9 cellular contexts compared by ENCODE assay signal in the genomic region with DNA sequence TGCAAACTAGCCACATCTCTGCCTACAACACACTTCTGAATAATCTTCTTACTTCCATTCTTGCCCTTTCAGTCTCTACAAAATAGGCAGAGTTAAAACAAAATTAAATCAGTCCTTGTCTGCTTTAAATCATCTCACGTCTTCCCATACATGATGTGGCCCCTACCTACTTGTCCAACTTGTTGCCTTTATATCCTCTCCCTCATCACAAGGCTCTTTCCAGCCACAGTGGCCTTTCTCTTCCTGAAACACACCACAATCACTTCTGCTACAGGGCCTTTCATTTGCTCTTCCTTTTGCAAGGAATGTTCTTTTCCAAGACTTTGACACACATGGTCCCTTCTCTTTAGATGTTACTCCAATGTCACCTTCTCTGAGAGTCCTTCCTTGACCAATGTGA. TPM values are rescaled to one million over a fixed set of nuclear protein-coding genes. Genes with fewer than 3 reads are reported as not detected.
DNase-seq lines count a peak whose midpoint lies in the region; ATAC-seq, FAIRE-seq and TF ChIP-seq lines count a peak whose summit lies in the region.
"Had no signal": no experiment of that assay in that cellular context is flagged by ENCODE, and none has a peak within 500 bp of the region (broad histone marks: within the 10 kb centered on the region; RNA-seq: fewer than 3 reads in every experiment).

No MANE protein-coding gene starts in this region.

- intact Hi-C loops in right cardiac atrium (cut with DNase I), result no loop called here

- H3K4me3 ChIP-seq in RWPE2 (ENCODE audit: severe bottlenecking) (peak overlapping the region; percentile 59), right cardiac atrium (ENCODE audit: low read length) (peak overlapping the region; percentile 100), subcutaneous abdominal adipose tissue (ENCODE audit: low read depth in 1 of 5, low read length in 5 of 5) (peak overlapping the region; percentile 86 to 97 (median 96))

- H3K9me3 ChIP-seq in RWPE2 (ENCODE audit: severe bottlenecking) (no peaks in the 10 kb centered on the region), right cardiac atrium (ENCODE audit: control insufficient read depth, low read length) (no peaks in the 10 kb centered on the region), subcutaneous abdominal adipose tissue (ENCODE audit: control insufficient read depth in 5 of 5, low read length in 5 of 5) (no peaks in the 10 kb centered on the region)

- no peaks in the 10 kb centered on the region for H3K27me3 ChIP-seq in RWPE2 (ENCODE audit: insufficient read depth, poor library complexity, severe bottlenecking)
- H3K27me3 ChIP-seq in right cardiac atrium (ENCODE audit: control insufficient read depth, insufficient read depth), result no peaks in the 10 kb centered on the region
- no peaks in the 10 kb centered on the region for H3K27me3 ChIP-seq in subcutaneous abdominal adipose tissue (ENCODE audit: control insufficient read depth in 5 of 5, insufficient read depth in 4 of 5, low read length in 5 of 5)

- no peak for TF ChIP-seq CTCF in RWPE2 (IDR thresholded peaks at IDR 0.05; ENCODE audit: poor library complexity, severe bottlenecking)

- peaks cover 24% of the 10 kb centered on the region for H3K4me1 ChIP-seq in RWPE2 (ENCODE audit: insufficient read depth, poor library complexity, severe bottlenecking)
- H3K4me1 ChIP-seq in right cardiac atrium (ENCODE audit: control insufficient read depth, insufficient read depth, low read length), result peaks cover 2% of the 10 kb centered on the region
- peaks cover 5 to 50% (median 41%) of the 10 kb centered on the region in 5 donors for H3K4me1 ChIP-seq in subcutaneous abdominal adipose tissue (ENCODE audit: control insufficient read depth in 5 of 5, insufficient read depth in 5 of 5, low read length in 5 of 5)

- peak overlapping the region; percentile 86 to 97 (median 96) for H3K9ac ChIP-seq in subcutaneous abdominal adipose tissue (ENCODE audit: low read length in 5 of 5)

- peak; percentile 84 for FAIRE-seq in H54 (lab: Jason Lieb, UNC)
- FAIRE-seq: TTC549 had no signal

- TF ChIP-seq POLR2A in H54 (IDR thresholded peaks at IDR 0.05; ENCODE audit: low read depth, low read length), result no peak

- 18% methylated on average over 1 of the region's 1 CpG for WGBS in right cardiac atrium

- peaks cover 30% of the 10 kb centered on the region for H3K36me3 ChIP-seq in RWPE2 (ENCODE audit: low read depth)
- H3K36me3 ChIP-seq in subcutaneous abdominal adipose tissue (ENCODE audit: control insufficient read depth in 5 of 5, insufficient read depth in 5 of 5, low read length in 5 of 5), result peaks cover 0 to 5% (median 0%) of the 10 kb centered on the region in 5 donors

- ATAC-seq in RWPE2 (ENCODE audit: low read depth) (no peak), right cardiac atrium (no peak)

- DNase-seq in H54 (ENCODE audit: insufficient read length, low spot score) (no peak), RWPE2 (ENCODE audit: low spot score) (no peak), right cardiac atrium (no peak), NCI-H526 treated with DMSO at 0.1 percent for 48 hours (lab: John Stamatoyannopoulos, UW) (no peak), GM19238 (ENCODE audit: insufficient read length, low spot score) (no peak), H4 (ENCODE audit: low spot score) (no peak)
- DNase-seq: cerebellar nuclear complex had no signal

- H3K27ac ChIP-seq in RWPE2 (ENCODE audit: poor library complexity, severe bottlenecking) (no peak overlapping the region), right cardiac atrium (ENCODE audit: low read length) (no peak overlapping the region), subcutaneous abdominal adipose tissue (ENCODE audit: low read depth, low read length) (peak overlapping the region; percentile 92)

RNA-seq across cellular contexts. Expression of a gene that starts 1.7 kb away (rescaled TPM):
- total RNA-seq in right cardiac atrium, result 10 to 100 TPM; 25.3 to 28.2 (median 27.1) TPM
- 14.5 TPM for polyA plus RNA-seq in right cardiac atrium
- total RNA-seq in H4 (2014; rRNA removed; shearing (Covaris generic)), result 13.0 and 15.9 TPM in 2 replicates
